In the genomic region with DNA sequence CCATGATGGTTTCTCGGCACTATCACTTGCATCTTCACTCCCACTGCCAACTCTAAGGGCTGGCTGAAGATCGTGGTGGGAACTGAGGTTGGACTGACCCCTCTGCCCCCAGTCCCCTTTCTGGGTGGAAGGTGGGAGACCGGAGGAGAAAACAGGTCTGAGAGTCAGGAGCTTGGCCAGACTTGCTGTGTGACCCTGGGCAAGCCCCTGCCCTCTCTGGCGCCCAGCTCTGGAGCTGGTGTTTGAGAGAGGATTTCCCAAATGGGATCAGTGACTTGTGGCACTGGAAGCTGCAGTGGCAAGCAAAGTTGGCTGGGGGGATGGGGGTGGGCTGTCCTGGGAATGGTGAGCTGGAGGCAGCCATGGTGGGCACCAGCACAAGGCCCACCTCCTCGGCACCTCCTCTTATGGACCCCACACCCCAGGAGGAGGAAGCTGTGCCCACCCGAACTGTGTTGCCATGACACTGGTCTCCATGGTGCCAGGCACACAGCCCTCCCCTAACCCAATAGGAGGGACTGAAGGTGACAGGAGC, we compare ENCODE assay signal across 1 cellular context.
TF ChIP-seq lines count a peak whose summit lies in the region.

No MANE protein-coding gene starts in this region.

TF ChIP-seq in GM23338, 12 proteins besides CTCF, POLR2A, EP300 and RAD21 (continued from another document):
- TF ChIP-seq, protein P1, sequence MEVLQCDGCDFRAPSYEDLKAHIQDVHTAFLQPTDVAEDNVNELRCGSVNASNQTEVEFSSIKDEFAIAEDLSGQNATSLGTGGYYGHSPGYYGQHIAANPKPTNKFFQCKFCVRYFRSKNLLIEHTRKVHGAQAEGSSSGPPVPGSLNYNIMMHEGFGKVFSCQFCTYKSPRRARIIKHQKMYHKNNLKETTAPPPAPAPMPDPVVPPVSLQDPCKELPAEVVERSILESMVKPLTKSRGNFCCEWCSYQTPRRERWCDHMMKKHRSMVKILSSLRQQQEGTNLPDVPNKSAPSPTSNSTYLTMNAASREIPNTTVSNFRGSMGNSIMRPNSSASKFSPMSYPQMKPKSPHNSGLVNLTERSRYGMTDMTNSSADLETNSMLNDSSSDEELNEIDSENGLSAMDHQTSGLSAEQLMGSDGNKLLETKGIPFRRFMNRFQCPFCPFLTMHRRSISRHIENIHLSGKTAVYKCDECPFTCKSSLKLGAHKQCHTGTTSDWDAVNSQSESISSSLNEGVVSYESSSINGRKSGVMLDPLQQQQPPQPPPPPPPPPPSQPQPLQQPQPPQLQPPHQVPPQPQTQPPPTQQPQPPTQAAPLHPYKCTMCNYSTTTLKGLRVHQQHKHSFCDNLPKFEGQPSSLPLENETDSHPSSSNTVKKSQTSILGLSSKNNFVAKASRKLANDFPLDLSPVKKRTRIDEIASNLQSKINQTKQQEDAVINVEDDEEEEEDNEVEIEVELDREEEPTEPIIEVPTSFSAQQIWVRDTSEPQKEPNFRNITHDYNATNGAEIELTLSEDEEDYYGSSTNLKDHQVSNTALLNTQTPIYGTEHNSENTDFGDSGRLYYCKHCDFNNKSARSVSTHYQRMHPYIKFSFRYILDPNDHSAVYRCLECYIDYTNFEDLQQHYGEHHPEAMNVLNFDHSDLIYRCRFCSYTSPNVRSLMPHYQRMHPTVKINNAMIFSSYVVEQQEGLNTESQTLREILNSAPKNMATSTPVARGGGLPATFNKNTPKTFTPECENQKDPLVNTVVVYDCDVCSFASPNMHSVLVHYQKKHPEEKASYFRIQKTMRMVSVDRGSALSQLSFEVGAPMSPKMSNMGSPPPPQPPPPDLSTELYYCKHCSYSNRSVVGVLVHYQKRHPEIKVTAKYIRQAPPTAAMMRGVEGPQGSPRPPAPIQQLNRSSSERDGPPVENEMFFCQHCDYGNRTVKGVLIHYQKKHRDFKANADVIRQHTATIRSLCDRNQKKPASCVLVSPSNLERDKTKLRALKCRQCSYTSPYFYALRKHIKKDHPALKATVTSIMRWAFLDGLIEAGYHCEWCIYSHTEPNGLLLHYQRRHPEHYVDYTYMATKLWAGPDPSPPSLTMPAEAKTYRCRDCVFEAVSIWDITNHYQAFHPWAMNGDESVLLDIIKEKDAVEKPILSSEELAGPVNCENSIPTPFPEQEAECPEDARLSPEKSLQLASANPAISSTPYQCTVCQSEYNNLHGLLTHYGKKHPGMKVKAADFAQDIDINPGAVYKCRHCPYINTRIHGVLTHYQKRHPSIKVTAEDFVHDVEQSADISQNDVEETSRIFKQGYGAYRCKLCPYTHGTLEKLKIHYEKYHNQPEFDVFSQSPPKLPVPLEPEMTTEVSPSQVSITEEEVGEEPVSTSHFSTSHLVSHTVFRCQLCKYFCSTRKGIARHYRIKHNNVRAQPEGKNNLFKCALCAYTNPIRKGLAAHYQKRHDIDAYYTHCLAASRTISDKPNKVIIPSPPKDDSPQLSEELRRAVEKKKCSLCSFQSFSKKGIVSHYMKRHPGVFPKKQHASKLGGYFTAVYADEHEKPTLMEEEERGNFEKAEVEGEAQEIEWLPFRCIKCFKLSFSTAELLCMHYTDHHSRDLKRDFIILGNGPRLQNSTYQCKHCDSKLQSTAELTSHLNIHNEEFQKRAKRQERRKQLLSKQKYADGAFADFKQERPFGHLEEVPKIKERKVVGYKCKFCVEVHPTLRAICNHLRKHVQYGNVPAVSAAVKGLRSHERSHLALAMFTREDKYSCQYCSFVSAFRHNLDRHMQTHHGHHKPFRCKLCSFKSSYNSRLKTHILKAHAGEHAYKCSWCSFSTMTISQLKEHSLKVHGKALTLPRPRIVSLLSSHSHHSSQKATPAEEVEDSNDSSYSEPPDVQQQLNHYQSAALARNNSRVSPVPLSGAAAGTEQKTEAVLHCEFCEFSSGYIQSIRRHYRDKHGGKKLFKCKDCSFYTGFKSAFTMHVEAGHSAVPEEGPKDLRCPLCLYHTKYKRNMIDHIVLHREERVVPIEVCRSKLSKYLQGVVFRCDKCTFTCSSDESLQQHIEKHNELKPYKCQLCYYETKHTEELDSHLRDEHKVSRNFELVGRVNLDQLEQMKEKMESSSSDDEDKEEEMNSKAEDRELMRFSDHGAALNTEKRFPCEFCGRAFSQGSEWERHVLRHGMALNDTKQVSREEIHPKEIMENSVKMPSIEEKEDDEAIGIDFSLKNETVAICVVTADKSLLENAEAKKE (CRISPR knock-in tag; IDR thresholded peaks at IDR 0.05): no peak
- no peak for TF ChIP-seq CREB1 (CRISPR knock-in tag; IDR thresholded peaks at IDR 0.05; ENCODE audit: low read depth)
- no peak for TF ChIP-seq EZH2 (IDR thresholded peaks at IDR 0.05; ENCODE audit: low read depth, unreplicated experiment)
- TF ChIP-seq ZNF114 (CRISPR knock-in tag; IDR thresholded peaks at IDR 0.05): no peak
- no peak for TF ChIP-seq ZNF331 (CRISPR knock-in tag; IDR thresholded peaks at IDR 0.05; ENCODE audit: low read depth)
- TF ChIP-seq NANOG (IDR thresholded peaks at IDR 0.05; ENCODE audit: borderline replicate concordance): no peak
- TF ChIP-seq, protein P2, sequence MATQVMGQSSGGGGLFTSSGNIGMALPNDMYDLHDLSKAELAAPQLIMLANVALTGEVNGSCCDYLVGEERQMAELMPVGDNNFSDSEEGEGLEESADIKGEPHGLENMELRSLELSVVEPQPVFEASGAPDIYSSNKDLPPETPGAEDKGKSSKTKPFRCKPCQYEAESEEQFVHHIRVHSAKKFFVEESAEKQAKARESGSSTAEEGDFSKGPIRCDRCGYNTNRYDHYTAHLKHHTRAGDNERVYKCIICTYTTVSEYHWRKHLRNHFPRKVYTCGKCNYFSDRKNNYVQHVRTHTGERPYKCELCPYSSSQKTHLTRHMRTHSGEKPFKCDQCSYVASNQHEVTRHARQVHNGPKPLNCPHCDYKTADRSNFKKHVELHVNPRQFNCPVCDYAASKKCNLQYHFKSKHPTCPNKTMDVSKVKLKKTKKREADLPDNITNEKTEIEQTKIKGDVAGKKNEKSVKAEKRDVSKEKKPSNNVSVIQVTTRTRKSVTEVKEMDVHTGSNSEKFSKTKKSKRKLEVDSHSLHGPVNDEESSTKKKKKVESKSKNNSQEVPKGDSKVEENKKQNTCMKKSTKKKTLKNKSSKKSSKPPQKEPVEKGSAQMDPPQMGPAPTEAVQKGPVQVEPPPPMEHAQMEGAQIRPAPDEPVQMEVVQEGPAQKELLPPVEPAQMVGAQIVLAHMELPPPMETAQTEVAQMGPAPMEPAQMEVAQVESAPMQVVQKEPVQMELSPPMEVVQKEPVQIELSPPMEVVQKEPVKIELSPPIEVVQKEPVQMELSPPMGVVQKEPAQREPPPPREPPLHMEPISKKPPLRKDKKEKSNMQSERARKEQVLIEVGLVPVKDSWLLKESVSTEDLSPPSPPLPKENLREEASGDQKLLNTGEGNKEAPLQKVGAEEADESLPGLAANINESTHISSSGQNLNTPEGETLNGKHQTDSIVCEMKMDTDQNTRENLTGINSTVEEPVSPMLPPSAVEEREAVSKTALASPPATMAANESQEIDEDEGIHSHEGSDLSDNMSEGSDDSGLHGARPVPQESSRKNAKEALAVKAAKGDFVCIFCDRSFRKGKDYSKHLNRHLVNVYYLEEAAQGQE (IDR thresholded peaks at IDR 0.05; ENCODE audit: unreplicated experiment): no peak
- no peak for TF ChIP-seq JUNB (IDR thresholded peaks at IDR 0.05; ENCODE audit: unreplicated experiment)
